21 cellular contexts compared by ENCODE assay signal in the genomic region with DNA sequence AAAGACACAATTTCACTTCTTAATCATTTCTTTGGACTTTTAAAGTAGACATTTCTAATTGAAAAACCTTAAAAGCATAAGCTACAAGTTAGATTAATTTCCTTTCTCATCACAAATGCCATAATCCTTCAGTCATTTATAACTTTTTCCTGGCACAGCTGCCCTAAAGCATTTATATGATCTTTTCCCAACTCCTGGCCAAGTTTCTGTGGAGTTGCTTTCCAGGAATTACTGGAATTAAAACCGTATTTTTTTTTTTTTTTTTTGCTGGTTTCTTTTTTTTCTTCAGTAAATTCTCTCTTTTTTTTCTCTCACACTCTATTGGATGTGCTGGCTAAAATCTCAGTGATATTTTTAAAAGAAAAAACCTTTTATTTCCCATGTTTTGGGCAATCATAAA.
"Had no signal": no experiment of that assay in that cellular context is flagged by ENCODE, and none has a peak within 500 bp of the region (broad histone marks: within the 10 kb centered on the region; RNA-seq: fewer than 3 reads in every experiment).

No MANE protein-coding gene starts in this region.

- H3K4me3 Mint-ChIP-seq: endodermal cell; naive thymus-derived CD8-positive, alpha-beta T cell; neural crest cell; type B pancreatic cell had no signal

- ATAC-seq: esophagus mucosa; heart left ventricle; left lobe of liver; naive thymus-derived CD8-positive, alpha-beta T cell had no signal

- H3K27ac ChIP-seq: colonic mucosa, heart left ventricle, right atrium auricular region, sigmoid colon, stomach had no signal

- H3K4me1 ChIP-seq: colonic mucosa, heart left ventricle, right atrium auricular region, stomach had no signal

- H3K27me3 ChIP-seq: colonic mucosa, heart left ventricle, right atrium auricular region, sigmoid colon, stomach had no signal

- DNase-seq: colonic mucosa; effector CD4-positive, alpha-beta T cell; endodermal cell; foreskin melanocyte; heart left ventricle; hippocampal formation; mammary epithelial cell; naive thymus-derived CD8-positive, alpha-beta T cell; posterior cingulate gyrus; sigmoid colon; small intestine; stimulated activated CD4-positive, alpha-beta T cell treated with anti-CD3 and anti-CD28 coated beads, Interleukin-12 subunit alpha, Interleukin-12 subunit beta, amount 100 ng/mL, for 4 hours; stimulated activated naive CD4-positive, alpha-beta T cell; stomach had no signal

- H3K4me3 ChIP-seq: colonic mucosa, heart left ventricle, right atrium auricular region, sigmoid colon, stomach had no signal

- H3K4me1 Mint-ChIP-seq: endodermal cell; naive thymus-derived CD8-positive, alpha-beta T cell had no signal

- H3K27ac Mint-ChIP-seq: endodermal cell; naive thymus-derived CD8-positive, alpha-beta T cell; type B pancreatic cell had no signal

- H3K36me3 ChIP-seq: colonic mucosa, heart left ventricle, right atrium auricular region, sigmoid colon, stomach had no signal

- FAIRE-seq: islet of Langerhans, small intestine, urothelium cell line had no signal

- H3K9me3 ChIP-seq: colonic mucosa had no signal

- H3K27me3 Mint-ChIP-seq: type B pancreatic cell had no signal

- H3K36me3 Mint-ChIP-seq: type B pancreatic cell had no signal
